ENCODE assay signal across 11 cellular contexts in the genomic region with DNA sequence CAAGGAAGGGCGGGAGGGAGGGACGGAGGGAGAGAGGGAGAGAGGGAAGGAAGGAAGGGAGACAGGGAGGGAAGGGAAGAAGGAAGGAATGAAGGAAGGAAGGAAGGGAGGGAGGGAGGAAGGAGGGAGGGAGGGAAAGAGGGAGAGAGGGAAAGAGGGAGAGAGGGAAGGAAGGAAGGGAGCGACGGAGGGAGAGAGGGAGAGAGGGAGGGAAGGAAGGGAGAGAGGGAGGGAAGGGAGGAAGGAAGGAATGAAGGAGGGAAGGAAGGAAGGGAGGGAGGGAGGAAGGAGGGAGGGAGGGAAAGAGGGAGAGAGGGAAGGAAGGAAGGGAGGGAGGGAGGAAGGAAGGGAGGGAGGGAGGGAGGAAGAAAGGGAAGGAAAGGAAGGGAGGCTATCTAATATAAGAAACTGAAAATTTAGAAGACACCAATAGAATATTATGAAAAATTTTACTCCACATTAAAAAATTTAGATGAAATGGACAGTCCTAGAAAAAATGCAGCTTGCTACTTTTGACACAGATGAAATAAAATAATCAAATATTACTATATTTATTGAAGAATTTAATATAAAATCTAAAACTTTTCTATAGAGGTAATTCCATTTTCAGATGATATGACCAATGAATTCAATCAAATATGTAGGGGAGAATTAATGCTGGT.
"Had no signal": no experiment of that assay in that cellular context is flagged by ENCODE, and none has a peak within 500 bp of the region (broad histone marks: within the 10 kb centered on the region; RNA-seq: fewer than 3 reads in every experiment).

No MANE protein-coding gene starts in this region.

- H3K4me3 ChIP-seq: GM23248, GM23338, HAP-1 had no signal

- H3K4me2 ChIP-seq: GM23338 had no signal

- H2AFZ ChIP-seq: GM23248, GM23338 had no signal

- H3K4me1 Mint-ChIP-seq: GM23338, H9 had no signal

- H3K4me3 Mint-ChIP-seq: GM23338, H9, HFFc6 had no signal

- ATAC-seq: GM23338, HCT116 had no signal

- H3K27ac Mint-ChIP-seq: GM23338, H9, HFFc6 had no signal

- H3K4me1 ChIP-seq: HAP-1 had no signal

- FAIRE-seq: H1, H54 had no signal

- H3K9ac ChIP-seq: GM23248 had no signal

- H3K9me3 ChIP-seq: HAP-1 had no signal

- H3K27ac ChIP-seq: GM23248 had no signal

- H3K36me3 ChIP-seq: HAP-1 had no signal

- DNase-seq: GM23248, GOT3, H7, H9, HCEC 1CT, HFFc6 had no signal
